In the genomic region with DNA sequence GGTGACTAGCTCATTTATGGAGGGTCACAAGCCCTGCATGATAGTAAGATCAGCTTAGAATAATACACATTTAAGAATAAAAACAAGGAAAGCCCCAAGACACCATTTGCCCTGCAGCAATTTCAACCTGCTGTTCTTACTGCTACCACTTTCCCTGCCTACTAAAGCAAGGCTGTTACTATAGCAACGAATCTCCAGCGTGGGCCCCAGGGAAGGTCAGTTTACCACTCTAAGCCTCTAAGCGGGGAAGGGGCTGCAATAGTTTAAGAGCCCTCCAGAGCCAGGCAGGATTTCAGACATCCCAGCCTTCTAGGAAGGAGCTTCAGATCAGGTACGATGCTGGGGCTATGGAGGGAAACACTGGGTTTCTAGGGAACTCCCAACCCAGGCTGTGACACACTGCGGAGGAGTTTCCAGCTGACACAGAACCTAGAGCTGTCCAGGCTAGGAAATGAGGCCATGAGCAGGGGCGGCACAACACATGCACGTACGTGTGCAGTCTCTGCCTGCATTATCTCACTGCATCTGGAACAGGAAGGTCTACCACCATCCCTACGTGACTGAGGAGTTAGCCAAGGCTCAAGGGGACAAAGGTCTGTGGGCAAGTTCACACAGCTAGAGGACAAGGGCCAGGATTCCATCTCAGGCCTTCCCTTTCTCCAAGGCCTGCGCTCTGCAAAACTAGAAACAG, we compare ENCODE assay signal across 18 cellular contexts. TPM values are rescaled to one million over a fixed set of nuclear protein-coding genes. Genes with fewer than 3 reads are reported as not detected.
DNase-seq lines count a peak whose midpoint lies in the region; ATAC-seq and TF ChIP-seq lines count a peak whose summit lies in the region.
"Had no signal": no experiment of that assay in that cellular context is flagged by ENCODE, and none has a peak within 500 bp of the region (broad histone marks: within the 10 kb centered on the region; RNA-seq: fewer than 3 reads in every experiment).

No MANE protein-coding gene starts in this region.

- no peaks in the 10 kb centered on the region for H3K27me3 Mint-ChIP-seq in nephron (ENCODE audit: low read depth)
- no peaks in the 10 kb centered on the region for H3K27me3 Mint-ChIP-seq in type B pancreatic cell

- WGBS in heart left ventricle, 4 donors: 75 to 87% (median 79%) methylated on average over 5 to 10 of the region's 10 CpGs
- 52 to 57% methylated on average over 9 to 10 of the region's 10 CpGs for WGBS in tibial nerve, 2 donors

- intact Hi-C loops in heart left ventricle (cut with DNase I): loop anchor here in 7 of 10 donors (5.0 to 10.0 kb wide), 4 partner anchors 66 to 101 kb away; no protein-coding TSS in a partner anchor
- intact Hi-C loops in left ventricle myocardium superior (cut with micrococcal nuclease): no loop called here

- no peak for TF ChIP-seq CTCF in heart left ventricle (IDR thresholded peaks at IDR 0.05)
- TF ChIP-seq CTCF in nephron (IDR thresholded peaks at IDR 0.05; ENCODE audit: unreplicated experiment in 3 of 3): no peak
- no peak for TF ChIP-seq CTCF in type B pancreatic cell (conservative IDR thresholded peaks at IDR 0.05)
- TF ChIP-seq CTCF in brain microvascular endothelial cell (IDR thresholded peaks at IDR 0.05; ENCODE audit: low read depth, low read length, missing control alignments): no peak
- TF ChIP-seq CTCF in tibial nerve (IDR thresholded peaks at IDR 0.05): no peak

- H3K9me3 Mint-ChIP-seq in nephron: no peaks in the 10 kb centered on the region
- H3K9me3 Mint-ChIP-seq in type B pancreatic cell: no peaks in the 10 kb centered on the region
- H3K9me3 Mint-ChIP-seq: immature natural killer cell had no signal

- peaks cover 44% of the 10 kb centered on the region for H3K36me3 Mint-ChIP-seq in nephron (ENCODE audit: low read depth)
- peaks cover 6% of the 10 kb centered on the region for H3K36me3 Mint-ChIP-seq in type B pancreatic cell

- peaks cover 15% of the 10 kb centered on the region for H3K4me1 Mint-ChIP-seq in nephron
- peaks cover 18% of the 10 kb centered on the region for H3K4me1 Mint-ChIP-seq in type B pancreatic cell (ENCODE audit: unreplicated experiment)
- H3K4me1 Mint-ChIP-seq: immature natural killer cell had no signal

- H3K4me3 Mint-ChIP-seq in nephron (peak overlapping the region; percentile 11 to 47 (median 19)), type B pancreatic cell (peak overlapping the region; percentile 24)
- H3K4me3 Mint-ChIP-seq: immature natural killer cell had no signal

- H3K4me1 ChIP-seq in heart left ventricle (peaks cover 0 to 9% (median 0%) of the 10 kb centered on the region in 12 donors), tibial nerve (peaks cover 0 to 7% (median 0%) of the 10 kb centered on the region in 4 donors)

- ATAC-seq in heart left ventricle (peak in 3 of 4 donors; percentile 40 to 61 (median 53)), left ventricle myocardium superior (no peak)
- ATAC-seq: gastrocnemius medialis had no signal

- DNase-seq in heart left ventricle: no peak
- no peak for DNase-seq in left ventricle myocardium superior
- DNase-seq in type B pancreatic cell (ENCODE audit: extremely low spot score, unreplicated experiment): no peak
- no peak for DNase-seq in brain microvascular endothelial cell
- DNase-seq in tibial nerve (ENCODE audit: low spot score in 2 of 2): no peak
- DNase-seq in NCI-H1436 (lab: John Stamatoyannopoulos, UW): no peak
- DNase-seq: activated CD8-positive, alpha-beta memory T cell treated with anti-CD3 and anti-CD28 coated beads for 24 hours; activated gamma-delta T cell treated with Interleukin-2 at 50 U/mL for 16 hours; effector CD4-positive, alpha-beta T cell; gastrocnemius medialis; immature natural killer cell; midbrain; NCI-H1417 treated with DMSO at 0.1 percent for 48 hours; NCI-H510A; SK-N-SH; substantia nigra had no signal

- H3K36me3 ChIP-seq in heart left ventricle (peaks cover 0 to 96% (median 81%) of the 10 kb centered on the region in 9 donors), brain microvascular endothelial cell (replicated peaks) (peaks cover 24% of the 10 kb centered on the region), tibial nerve (peaks cover 2 to 86% (median 9%) of the 10 kb centered on the region in 3 donors)

- TF ChIP-seq EP300 in tibial nerve (IDR thresholded peaks at IDR 0.05): no peak

- in situ Hi-C loops in brain microvascular endothelial cell (cut with HindIII; ENCODE audit: low pct_ligation_motif_present, low sequenced_read_pairs): no loop called here

- H3K4me3 ChIP-seq in heart left ventricle (no peak overlapping the region), brain microvascular endothelial cell (ENCODE audit: low read depth, low read length) (no peak overlapping the region), tibial nerve (no peak overlapping the region)
- H3K4me3 ChIP-seq: gastrocnemius medialis had no signal

- no peaks in the 10 kb centered on the region for H3K9me3 ChIP-seq in heart left ventricle
- no peaks in the 10 kb centered on the region for H3K9me3 ChIP-seq in tibial nerve
- H3K9me3 ChIP-seq: gastrocnemius medialis, SK-N-SH had no signal

- TF ChIP-seq POLR2A in heart left ventricle (IDR thresholded peaks at IDR 0.05): no peak
- no peak for TF ChIP-seq POLR2A in tibial nerve (IDR thresholded peaks at IDR 0.05)

- H3K27ac ChIP-seq in heart left ventricle: no peak overlapping the region
- H3K27ac ChIP-seq in cingulate gyrus (ENCODE audit: low read depth, low read length): peak overlapping the region; percentile 41
- no peak overlapping the region for H3K27ac ChIP-seq in brain microvascular endothelial cell
- peak overlapping the region in 1 of 4 donors; percentile 49 for H3K27ac ChIP-seq in tibial nerve
- H3K27ac ChIP-seq: gastrocnemius medialis had no signal

- peak overlapping the region; percentile 84 to 97 (median 96) for H3K27ac Mint-ChIP-seq in nephron
- peak overlapping the region; percentile 49 for H3K27ac Mint-ChIP-seq in type B pancreatic cell

- H3K27me3 ChIP-seq in heart left ventricle: no peaks in the 10 kb centered on the region
- H3K27me3 ChIP-seq in brain microvascular endothelial cell (replicated peaks): no peaks in the 10 kb centered on the region
- H3K27me3 ChIP-seq in tibial nerve: no peaks in the 10 kb centered on the region
- H3K27me3 ChIP-seq: gastrocnemius medialis had no signal

RNA-seq across cellular contexts. Expression of a gene that starts 20.5 kb away (rescaled TPM):
- total RNA-seq in heart left ventricle (10 to 100 TPM in 5 of 9 donors, 1 to 10 TPM in 4; 6.9 to 15.0 (median 10.3) TPM), left ventricle myocardium superior (10.0 TPM), type B pancreatic cell (ENCODE audit: low replicate concordance) (38.1 and 46.1 TPM in 2 replicates), tibial nerve (10 to 100 TPM; 32.7 to 62.3 (median 46.0) TPM)
- polyA plus RNA-seq in heart left ventricle: 1 to 10 TPM; 6.2 to 7.2 TPM

RNA-seq across cellular contexts. Expression of a gene that starts 20.6 kb away (rescaled TPM):
- 10 to 100 TPM; 18.2 to 28.9 (median 23.4) TPM for total RNA-seq in heart left ventricle
- polyA plus RNA-seq in heart left ventricle: 10 to 100 TPM; 11.3 to 24.6 TPM
- 23.5 TPM for total RNA-seq in left ventricle myocardium superior
- total RNA-seq in type B pancreatic cell (ENCODE audit: low replicate concordance): 26.9 and 27.7 TPM in 2 replicates
- 10 to 100 TPM in 2 of 4 donors, 1 to 10 TPM in 2; 9.0 to 17.7 (median 10.4) TPM for total RNA-seq in tibial nerve

RNA-seq across cellular contexts. Expression of a gene that starts 34.1 kb away (rescaled TPM):
- 1 to 10 TPM in 1 of 9 donors, under 1 TPM in 7, not detected in 1; 0.07 to 1.5 (median 0.14) TPM for total RNA-seq in heart left ventricle
- under 1 TPM in 1 of 2 donors, not detected in 1; 0.12 TPM for polyA plus RNA-seq in heart left ventricle
- total RNA-seq in left ventricle myocardium superior: 0.12 TPM
- 1.1 and 2.4 TPM in 2 replicates for total RNA-seq in type B pancreatic cell (ENCODE audit: low replicate concordance)
- 1 to 10 TPM in 1 of 4 donors, under 1 TPM in 3; 0.20 to 1.2 (median 0.54) TPM for total RNA-seq in tibial nerve

RNA-seq across cellular contexts. Expression of a gene that starts 49.2 kb away (rescaled TPM):
- 10 to 100 TPM; 15.1 to 28.0 (median 23.1) TPM for total RNA-seq in heart left ventricle
- polyA plus RNA-seq in heart left ventricle: 10 to 100 TPM; 17.3 to 23.8 TPM
- 22.3 TPM for total RNA-seq in left ventricle myocardium superior
- 32.7 and 40.3 TPM in 2 replicates for total RNA-seq in type B pancreatic cell (ENCODE audit: low replicate concordance)
- total RNA-seq in tibial nerve: 10 to 100 TPM; 15.5 to 23.9 (median 19.3) TPM
